ENCODE assay signal across 26 cellular contexts in genomic region chr22:44924098-44924497, GRCh38.
"Had no signal": no experiment of that assay in that cellular context is flagged by ENCODE, and none has a peak within 500 bp of the region (broad histone marks: within the 10 kb centered on the region; RNA-seq: fewer than 3 reads in every experiment).

No MANE protein-coding gene starts in this region.

- H3K9me3 Mint-ChIP-seq: dendritic cell treated with granulocyte-macrophage colony-stimulating factor and Interleukin-4, amounts not matched to agents 40 ng/mL and 50 ng/mL, for 4 days; effector memory CD8-positive, alpha-beta T cell had no signal

- DNase-seq: colonic mucosa; cortex of kidney; dermis blood vessel endothelial cell; effector CD4-positive, alpha-beta T cell; effector CD8-positive, alpha-beta T cell; effector memory CD4-positive, alpha-beta T cell; effector memory CD8-positive, alpha-beta T cell; erythroblast; esophagus squamous epithelium; foreskin fibroblast; foreskin keratinocyte; foreskin melanocyte; gastrocnemius medialis; glutamatergic neuron; head of caudate nucleus; heart left ventricle; heart right ventricle had no signal

- H3K27me3 Mint-ChIP-seq: dendritic cell treated with granulocyte-macrophage colony-stimulating factor and Interleukin-4, amounts not matched to agents 40 ng/mL and 50 ng/mL, for 4 days had no signal

- H3K27me3 ChIP-seq: colonic mucosa, dorsolateral prefrontal cortex, esophagus muscularis mucosa, gastrocnemius medialis, gastroesophageal sphincter, heart left ventricle had no signal

- H3K4me1 ChIP-seq: colonic mucosa, esophagus muscularis mucosa, esophagus squamous epithelium, foreskin keratinocyte, gastrocnemius medialis, gastroesophageal sphincter, heart left ventricle, heart right ventricle had no signal

- FAIRE-seq: colon, endothelial cell of umbilical vein, frontal cortex had no signal

- H3K9me3 ChIP-seq: colonic mucosa, esophagus squamous epithelium, gastrocnemius medialis had no signal

- H3K36me3 ChIP-seq: colonic mucosa, esophagus muscularis mucosa, esophagus squamous epithelium, gastrocnemius medialis, gastroesophageal sphincter, heart left ventricle, heart right ventricle had no signal

- H3K4me3 Mint-ChIP-seq: dendritic cell treated with granulocyte-macrophage colony-stimulating factor and Interleukin-4, amounts not matched to agents 40 ng/mL and 50 ng/mL, for 4 days; effector memory CD8-positive, alpha-beta T cell had no signal

- H3K27ac ChIP-seq: colonic mucosa, coronary artery, dorsolateral prefrontal cortex, epithelial cell of prostate, esophagus muscularis mucosa, esophagus squamous epithelium, foreskin keratinocyte, gastrocnemius medialis, gastroesophageal sphincter, heart left ventricle, heart right ventricle had no signal

- H3K4me3 ChIP-seq: colonic mucosa, coronary artery, dorsolateral prefrontal cortex, esophagus muscularis mucosa, esophagus squamous epithelium, gastrocnemius medialis, gastroesophageal sphincter, heart left ventricle, heart right ventricle had no signal

- H3K27ac Mint-ChIP-seq: dendritic cell treated with granulocyte-macrophage colony-stimulating factor and Interleukin-4, amounts not matched to agents 40 ng/mL and 50 ng/mL, for 4 days; effector memory CD8-positive, alpha-beta T cell had no signal
